1 cellular context compared by ENCODE assay signal in genomic region chr7:132145063-132145462, GRCh38.
TF ChIP-seq lines count a peak whose summit lies in the region.

No MANE protein-coding gene starts in this region.

TF ChIP-seq in SK-N-SH, 30 proteins besides CTCF, POLR2A, EP300 and RAD21 (continued from another document):
- TF ChIP-seq FOSL2 (IDR thresholded peaks at IDR 0.05; ENCODE audit: borderline replicate concordance, low read depth) (no peak), RXRA (IDR thresholded peaks at IDR 0.05; ENCODE audit: borderline replicate concordance, low read depth) (no peak), FOXM1 (IDR thresholded peaks at IDR 0.05; ENCODE audit: low read depth) (no peak)
- TF ChIP-seq, protein P1, sequence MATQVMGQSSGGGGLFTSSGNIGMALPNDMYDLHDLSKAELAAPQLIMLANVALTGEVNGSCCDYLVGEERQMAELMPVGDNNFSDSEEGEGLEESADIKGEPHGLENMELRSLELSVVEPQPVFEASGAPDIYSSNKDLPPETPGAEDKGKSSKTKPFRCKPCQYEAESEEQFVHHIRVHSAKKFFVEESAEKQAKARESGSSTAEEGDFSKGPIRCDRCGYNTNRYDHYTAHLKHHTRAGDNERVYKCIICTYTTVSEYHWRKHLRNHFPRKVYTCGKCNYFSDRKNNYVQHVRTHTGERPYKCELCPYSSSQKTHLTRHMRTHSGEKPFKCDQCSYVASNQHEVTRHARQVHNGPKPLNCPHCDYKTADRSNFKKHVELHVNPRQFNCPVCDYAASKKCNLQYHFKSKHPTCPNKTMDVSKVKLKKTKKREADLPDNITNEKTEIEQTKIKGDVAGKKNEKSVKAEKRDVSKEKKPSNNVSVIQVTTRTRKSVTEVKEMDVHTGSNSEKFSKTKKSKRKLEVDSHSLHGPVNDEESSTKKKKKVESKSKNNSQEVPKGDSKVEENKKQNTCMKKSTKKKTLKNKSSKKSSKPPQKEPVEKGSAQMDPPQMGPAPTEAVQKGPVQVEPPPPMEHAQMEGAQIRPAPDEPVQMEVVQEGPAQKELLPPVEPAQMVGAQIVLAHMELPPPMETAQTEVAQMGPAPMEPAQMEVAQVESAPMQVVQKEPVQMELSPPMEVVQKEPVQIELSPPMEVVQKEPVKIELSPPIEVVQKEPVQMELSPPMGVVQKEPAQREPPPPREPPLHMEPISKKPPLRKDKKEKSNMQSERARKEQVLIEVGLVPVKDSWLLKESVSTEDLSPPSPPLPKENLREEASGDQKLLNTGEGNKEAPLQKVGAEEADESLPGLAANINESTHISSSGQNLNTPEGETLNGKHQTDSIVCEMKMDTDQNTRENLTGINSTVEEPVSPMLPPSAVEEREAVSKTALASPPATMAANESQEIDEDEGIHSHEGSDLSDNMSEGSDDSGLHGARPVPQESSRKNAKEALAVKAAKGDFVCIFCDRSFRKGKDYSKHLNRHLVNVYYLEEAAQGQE (IDR thresholded peaks at IDR 0.05; ENCODE audit: low read depth, low read length) = no peak
